ENCODE assay signal across 13 cellular contexts in genomic region chr3:72395654-72396415, GRCh38.
"Had no signal": no experiment of that assay in that cellular context is flagged by ENCODE, and none has a peak within 500 bp of the region (broad histone marks: within the 10 kb centered on the region; RNA-seq: fewer than 3 reads in every experiment).

No MANE protein-coding gene starts in this region.

- ATAC-seq: left lobe of liver; stimulated activated naive CD8-positive, alpha-beta T cell treated with anti-CD3 and anti-CD28 coated beads, Interleukin-15, Interleukin-2, amounts not matched to agents 100 U/mL and 50 U/mL, for 24 hours had no signal

- H3K27me3 Mint-ChIP-seq: activated CD4-positive, alpha-beta memory T cell treated with anti-CD3 and anti-CD28 coated beads, Interleukin-2, amount 10 ng/mL, durations not matched to agents 7 days and 5 days had no signal

- FAIRE-seq: colon had no signal

- H3K27ac Mint-ChIP-seq: activated CD4-positive, alpha-beta memory T cell treated with anti-CD3 and anti-CD28 coated beads, Interleukin-2, amount 10 ng/mL, durations not matched to agents 7 days and 5 days; T-helper 2 cell treated with Interferon-gamma antibody and Interleukin-4, amounts not matched to agents 5 μg/mL and 100 μg/mL, for 36 hours had no signal

- DNase-seq: activated CD4-positive, alpha-beta memory T cell treated with anti-CD3 and anti-CD28 coated beads, Interleukin-2, amount 10 ng/mL, durations not matched to agents 7 days and 5 days; activated CD4-positive, alpha-beta T cell treated with anti-CD3 and anti-CD28 coated beads for 1 hour; activated CD8-positive, alpha-beta memory T cell treated with anti-CD3 and anti-CD28 coated beads, Interleukin-2, amount 50 U/mL, for 4 hours; activated naive CD4-positive, alpha-beta T cell; effector CD4-positive, alpha-beta T cell; glutamatergic neuron; stimulated activated CD4-positive, alpha-beta T cell treated with anti-CD3 and anti-CD28 coated beads, Interleukin-4, amount 100 ng/mL, for 1 hour; stimulated activated CD8-positive, alpha-beta memory T cell treated with anti-CD3 and anti-CD28 coated beads, Interleukin-4, amount 100 ng/mL, for 48 hours; stimulated activated naive CD8-positive, alpha-beta T cell treated with anti-CD3 and anti-CD28 coated beads, Interleukin-15, Interleukin-2, amounts not matched to agents 100 U/mL and 50 U/mL, for 24 hours had no signal

- H3K9me3 Mint-ChIP-seq: activated CD4-positive, alpha-beta memory T cell treated with anti-CD3 and anti-CD28 coated beads, Interleukin-2, amount 10 ng/mL, durations not matched to agents 7 days and 5 days; activated T-helper 1 cell treated with anti-CD3 and anti-CD28 coated beads, Interleukin-12 subunit alpha, Interleukin-12 subunit beta, Interleukin-2, Interleukin-4 antibody, amounts not matched to agents 30 ng/mL and 10 ng/mL and 1 ng/mL, durations not matched to agents 14 hours and 24 hours and 36 hours; T-helper 2 cell treated with Interferon-gamma antibody and Interleukin-4, amounts not matched to agents 5 μg/mL and 100 μg/mL, for 36 hours had no signal

- H3K4me3 Mint-ChIP-seq: activated CD4-positive, alpha-beta memory T cell treated with anti-CD3 and anti-CD28 coated beads, Interleukin-2, amount 10 ng/mL, durations not matched to agents 7 days and 5 days; activated T-helper 1 cell treated with anti-CD3 and anti-CD28 coated beads, Interleukin-12 subunit alpha, Interleukin-12 subunit beta, Interleukin-2, Interleukin-4 antibody, amounts not matched to agents 30 ng/mL and 10 ng/mL and 1 ng/mL, durations not matched to agents 14 hours and 24 hours and 36 hours; T-helper 2 cell treated with Interferon-gamma antibody and Interleukin-4, amounts not matched to agents 5 μg/mL and 100 μg/mL, for 36 hours had no signal
